ENCODE assay signal across 14 cellular contexts in genomic region chr4:123449362-123449761, GRCh38. TPM values are rescaled to one million over a fixed set of nuclear protein-coding genes. Genes with fewer than 3 reads are reported as not detected.
DNase-seq lines count a peak whose midpoint lies in the region; ATAC-seq, FAIRE-seq and TF ChIP-seq lines count a peak whose summit lies in the region.
"Had no signal": no experiment of that assay in that cellular context is flagged by ENCODE, and none has a peak within 500 bp of the region (broad histone marks: within the 10 kb centered on the region; RNA-seq: fewer than 3 reads in every experiment).

No MANE protein-coding gene starts in this region.

- no peak overlapping the region for H3K27ac Mint-ChIP-seq in H9

- no peak overlapping the region for H2AK5ac ChIP-seq in H9 (ENCODE audit: insufficient read length, low read length)

- peaks cover 29% of the 10 kb centered on the region for H3K4me1 ChIP-seq in endothelial cell of umbilical vein (ENCODE audit: control insufficient read depth, extremely low read depth, insufficient read depth, low read length)
- peaks cover 2% of the 10 kb centered on the region; the same call in 1 of the 2 replicates for H3K4me1 ChIP-seq in H9 (ENCODE audit: insufficient read depth, low read length)

- H3K27me3 Mint-ChIP-seq in H9 (ENCODE audit: low read depth): no peaks in the 10 kb centered on the region

- H3K27me3 ChIP-seq in endothelial cell of umbilical vein (ENCODE audit: control insufficient read depth in 2 of 2, insufficient read depth in 2 of 2, low read length in 2 of 2) (no peaks in the 10 kb centered on the region), H9 (ENCODE audit: insufficient read depth, low read length) (no peaks in the 10 kb centered on the region)
- H3K27me3 ChIP-seq: adrenal gland had no signal

- no peak overlapping the region for H4K91ac ChIP-seq in H9 (ENCODE audit: insufficient read length, low read depth, low read length)

- no peak overlapping the region for H2BK15ac ChIP-seq in H9 (ENCODE audit: low read depth, low read length)

- CTCF ChIA-PET in endothelial cell of umbilical vein (lab: Charles Lee): interaction anchor here (0.7 to 0.8 kb wide), 2 partner anchors 8 to 31 kb away, joined by 3 to 4 read pairs; no protein-coding TSS in a partner anchor

- no peak overlapping the region for H4K8ac ChIP-seq in H9 (replicated peaks; ENCODE audit: insufficient read length, low read depth, low read length)

- peaks cover 16 to 18% of the 10 kb centered on the region in 2 experiments for H3K4me1 Mint-ChIP-seq in H9

- POLR2A ChIA-PET in endothelial cell of umbilical vein (lab: Charles Lee): interaction anchor here (0.6 kb wide), 1 partner anchor 39 kb away, joined by 3 read pairs; no protein-coding TSS in a partner anchor

- intact Hi-C loops in endothelial cell of umbilical vein (cut with micrococcal nuclease): no loop called here
- intact Hi-C loops in Right ventricle myocardium superior (cut with DNase I): no loop called here

- no peak overlapping the region for H3K14ac ChIP-seq in H9 (ENCODE audit: insufficient read depth, low read length)

- TF ChIP-seq CTCF in endothelial cell of umbilical vein (IDR thresholded peaks at IDR 0.05; ENCODE audit: extremely low read depth in 1 of 2, insufficient read depth in 1 of 2, low read depth in 1 of 2, low read length in 2 of 2) (no peak), H9 (conservative IDR thresholded peaks at IDR 0.05) (no peak)

- no peak overlapping the region for H3K56ac ChIP-seq in H9 (ENCODE audit: insufficient read length, low read depth, low read length)

- H2BK5ac ChIP-seq in H9 (ENCODE audit: insufficient read length, low read length): no peak overlapping the region

- no peak overlapping the region for H4K5ac ChIP-seq in H9 (ENCODE audit: insufficient read length, low read depth, low read length)

- no peak overlapping the region for H2BK20ac ChIP-seq in H9 (ENCODE audit: low read depth, low read length, poor library complexity, severe bottlenecking)

- no peak overlapping the region for H3T11ph ChIP-seq in H9 (ENCODE audit: low read length)

- no peak overlapping the region for H3K18ac ChIP-seq in H9 (ENCODE audit: insufficient read length, low read depth, low read length)

- no peak overlapping the region for H2BK12ac ChIP-seq in H9 (ENCODE audit: insufficient read length, low read depth, low read length)

- dilution Hi-C loops in endothelial cell of umbilical vein (cut with MboI; ENCODE audit: extremely low pct_ligation_motif_present, low sequenced_read_pairs): no loop called here

- no peak overlapping the region for H2BK120ac ChIP-seq in H9 (ENCODE audit: low read depth, low read length, poor library complexity, severe bottlenecking)

- ATAC-seq in GM19467 (IDR thresholded peaks at IDR 0.05; ENCODE audit: unreplicated experiment) (peak; percentile 9), Right ventricle myocardium superior (ENCODE audit: poor library complexity) (no peak), GM18520 (IDR thresholded peaks at IDR 0.05; ENCODE audit: unreplicated experiment) (no peak), HG03442 (IDR thresholded peaks at IDR 0.05; ENCODE audit: unreplicated experiment) (no peak)

- no peaks in the 10 kb centered on the region for H3K79me1 ChIP-seq in H9 (ENCODE audit: insufficient read depth, low read depth, low read length, poor library complexity, severe bottlenecking)

- H3K23me2 ChIP-seq in H9 (ENCODE audit: insufficient read length, low read depth, low read length, poor library complexity, severe bottlenecking): peaks cover 2% of the 10 kb centered on the region

- H3K36me3 Mint-ChIP-seq in H9 (ENCODE audit: insufficient read depth in 1 of 3, low read depth in 3 of 3): no peaks in the 10 kb centered on the region

- H3K23ac ChIP-seq in H9 (ENCODE audit: insufficient read length, low read depth, low read length): no peak overlapping the region

- DNase-seq in EH (ENCODE audit: low read depth) (peak; percentile 4), LHCN-M2 (ENCODE audit: low read depth) (peak; percentile 25), endothelial cell of umbilical vein (ENCODE audit: low read depth, low spot score) (no peak), H9 (no peak), Right ventricle myocardium superior (no peak)
- DNase-seq: activated CD8-positive, alpha-beta memory T cell treated with anti-CD3 and anti-CD28 coated beads, Interleukin-2, amount 50 U/mL, for 4 hours; adrenal gland; DMS79 treated with DMSO at 0.1 percent for 48 hours; NCI-H1105 treated with DMSO at 0.1 percent for 48 hours; posterior cingulate gyrus had no signal

- no peak for FAIRE-seq in endothelial cell of umbilical vein (lab: Jason Lieb, UNC)
- FAIRE-seq: HTR-8/SVneo had no signal

- H3K9me3 ChIP-seq in endothelial cell of umbilical vein (replicated peaks; ENCODE audit: control insufficient read depth, insufficient read depth, low read length) (no peaks in the 10 kb centered on the region), H9 (ENCODE audit: control insufficient read depth, low read depth, low read length) (no peaks in the 10 kb centered on the region)
- H3K9me3 ChIP-seq: adrenal gland had no signal

- H3K4me2 ChIP-seq in endothelial cell of umbilical vein (ENCODE audit: insufficient read depth, low read length): peak overlapping the region; percentile 39
- H3K4me2 ChIP-seq in H9 (ENCODE audit: insufficient read depth, insufficient read length, low read length): no peak overlapping the region

- no peaks in the 10 kb centered on the region for H3K9me3 Mint-ChIP-seq in H9

- no CpG with 5 or more reads among the region's 5 CpGs for WGBS in H9 (ENCODE audit: extremely low coverage, insufficient read length, low lambda C conversion rate)

- no peak overlapping the region for H3K9ac ChIP-seq in endothelial cell of umbilical vein (replicated peaks; ENCODE audit: extremely low read depth, insufficient read depth, low read length)
- no peak overlapping the region for H3K9ac ChIP-seq in H9 (ENCODE audit: extremely low read depth, insufficient read length, low read length)

- H3K4me3 Mint-ChIP-seq in H9: no peak overlapping the region

- H3K4ac ChIP-seq in H9 (ENCODE audit: low read depth, low read length): no peak overlapping the region

- H3K4me3 ChIP-seq in endothelial cell of umbilical vein (replicated peaks in 1 of 3; ENCODE audit: insufficient read depth in 1 of 3, low read depth in 1 of 3, low read length in 3 of 3): no peak overlapping the region
- H3K4me3 ChIP-seq: adrenal gland had no signal

- TF ChIP-seq POLR2A in endothelial cell of umbilical vein (IDR thresholded peaks at IDR 0.05; ENCODE audit: low read depth, low read length): no peak

- H3K9me1 ChIP-seq in endothelial cell of umbilical vein (replicated peaks; ENCODE audit: control insufficient read depth, extremely low read depth, insufficient read depth, low read length): no peaks in the 10 kb centered on the region

- H4K20me1 ChIP-seq in endothelial cell of umbilical vein (replicated peaks; ENCODE audit: control insufficient read depth, extremely low read depth, insufficient read depth, low read length) (no peaks in the 10 kb centered on the region), H9 (ENCODE audit: control insufficient read depth, insufficient read depth, insufficient read length) (no peaks in the 10 kb centered on the region)

- H3K36me3 ChIP-seq in endothelial cell of umbilical vein (ENCODE audit: control insufficient read depth in 2 of 2, extremely low read depth in 1 of 2, insufficient read depth in 2 of 2, low read length in 2 of 2): no peaks in the 10 kb centered on the region
- H3K36me3 ChIP-seq: adrenal gland had no signal

- H3K27ac ChIP-seq in endothelial cell of umbilical vein (ENCODE audit: insufficient read depth, low read depth, low read length): no peak overlapping the region
- H3K27ac ChIP-seq in H9 (ENCODE audit: insufficient read length, low read depth, low read length): no peak overlapping the region
- H3K27ac ChIP-seq: adrenal gland had no signal

- H3K79me2 ChIP-seq in endothelial cell of umbilical vein (ENCODE audit: control insufficient read depth, insufficient read depth, low read length): no peaks in the 10 kb centered on the region
- H3K79me2 ChIP-seq in H9 (ENCODE audit: insufficient read depth, low read length): no peaks in the 10 kb centered on the region

- peak overlapping the region; percentile 7 for H2AFZ ChIP-seq in endothelial cell of umbilical vein (ENCODE audit: low read depth, low read length)
- H2AFZ ChIP-seq in H9 (ENCODE audit: low read length): no peak overlapping the region

- BruUV-seq in endothelial cell of umbilical vein (replicated peaks; lab: Mats Ljungman, UMichigan): no TSS peak

TF ChIP-seq in endothelial cell of umbilical vein, 7 proteins besides CTCF, POLR2A, EP300 and RAD21:
- no peak for TF ChIP-seq FOS (IDR thresholded peaks at IDR 0.05; ENCODE audit: borderline replicate concordance, insufficient read depth, low read length)
- TF ChIP-seq MYC (IDR thresholded peaks at IDR 0.05; ENCODE audit: low read depth, low read length): no peak
- no peak for TF ChIP-seq EZH2 (IDR thresholded peaks at IDR 0.05; ENCODE audit: borderline replicate concordance, low read depth, low read length, severe bottlenecking)
- no peak for TF ChIP-seq MAX (IDR thresholded peaks at IDR 0.05; ENCODE audit: insufficient read depth, insufficient read length)
- TF ChIP-seq JUN (IDR thresholded peaks at IDR 0.05; ENCODE audit: borderline replicate concordance, insufficient read depth, insufficient read length, low read depth): no peak
- TF ChIP-seq GATA2 (IDR thresholded peaks at IDR 0.05; ENCODE audit: insufficient read depth, insufficient read length, low read depth, low read length): no peak

RNA-seq across cellular contexts. Expression of gene SPRY1, which starts 52.8 kb away (rescaled TPM):
- total RNA-seq in LHCN-M2 (2014; rRNA removed): 6.2 and 13.5 TPM in 2 replicates
- polyA plus RNA-seq in LHCN-M2 (2012): 3.7 TPM
- 43.7 and 59.6 TPM in 2 replicates for total RNA-seq in endothelial cell of umbilical vein
- 12.5 and 14.1 TPM in 2 replicates for polyA plus RNA-seq in endothelial cell of umbilical vein
- polyA plus RNA-seq in endothelial cell of umbilical vein (2011; cell fraction: cytosol; rRNA removed): 7.7 and 9.2 TPM in 2 replicates
- polyA plus RNA-seq in endothelial cell of umbilical vein (2011; cell fraction: nucleus; rRNA removed): 13.9 and 17.0 TPM in 2 replicates
- polyA plus RNA-seq in endothelial cell of umbilical vein (2012): 5.0 and 5.8 TPM in 2 replicates
- polyA minus RNA-seq in endothelial cell of umbilical vein: 18.6 and 19.6 TPM in 2 replicates
- not detected for polyA minus RNA-seq in endothelial cell of umbilical vein (2011; cell fraction: cytosol; rRNA and poly(A)+ RNA removed)
- polyA minus RNA-seq in endothelial cell of umbilical vein (2011; cell fraction: nucleus; rRNA and poly(A)+ RNA removed): 20.7 and 22.4 TPM in 2 replicates
- 76.3 and 77.6 TPM in 2 replicates for total RNA-seq in H9 (2021)
- total RNA-seq in Right ventricle myocardium superior: 37.3 TPM

Comparison
In these comparisons a context has a peak if more than half of its experiments do, and no peak if none do; other contexts are left out.
1. DNase-seq: peak in EH (single experiment) and LHCN-M2 (single experiment); none in endothelial cell of umbilical vein (single experiment), H9 (single experiment) and Right ventricle myocardium superior (single experiment).